In genomic region chr7:100400656-100401055, GRCh38 we compare ENCODE assay signal across 1 cellular context.
TF ChIP-seq lines count a peak whose summit lies in the region.

No MANE protein-coding gene starts in this region.

TF ChIP-seq in WTC11, 78 proteins besides CTCF, POLR2A, EP300 and RAD21 (continued from another document):
- no peak for TF ChIP-seq STAT6 (CRISPR knock-in tag; conservative IDR thresholded peaks at IDR 0.05; ENCODE audit: low read depth)
- TF ChIP-seq, protein P1, sequence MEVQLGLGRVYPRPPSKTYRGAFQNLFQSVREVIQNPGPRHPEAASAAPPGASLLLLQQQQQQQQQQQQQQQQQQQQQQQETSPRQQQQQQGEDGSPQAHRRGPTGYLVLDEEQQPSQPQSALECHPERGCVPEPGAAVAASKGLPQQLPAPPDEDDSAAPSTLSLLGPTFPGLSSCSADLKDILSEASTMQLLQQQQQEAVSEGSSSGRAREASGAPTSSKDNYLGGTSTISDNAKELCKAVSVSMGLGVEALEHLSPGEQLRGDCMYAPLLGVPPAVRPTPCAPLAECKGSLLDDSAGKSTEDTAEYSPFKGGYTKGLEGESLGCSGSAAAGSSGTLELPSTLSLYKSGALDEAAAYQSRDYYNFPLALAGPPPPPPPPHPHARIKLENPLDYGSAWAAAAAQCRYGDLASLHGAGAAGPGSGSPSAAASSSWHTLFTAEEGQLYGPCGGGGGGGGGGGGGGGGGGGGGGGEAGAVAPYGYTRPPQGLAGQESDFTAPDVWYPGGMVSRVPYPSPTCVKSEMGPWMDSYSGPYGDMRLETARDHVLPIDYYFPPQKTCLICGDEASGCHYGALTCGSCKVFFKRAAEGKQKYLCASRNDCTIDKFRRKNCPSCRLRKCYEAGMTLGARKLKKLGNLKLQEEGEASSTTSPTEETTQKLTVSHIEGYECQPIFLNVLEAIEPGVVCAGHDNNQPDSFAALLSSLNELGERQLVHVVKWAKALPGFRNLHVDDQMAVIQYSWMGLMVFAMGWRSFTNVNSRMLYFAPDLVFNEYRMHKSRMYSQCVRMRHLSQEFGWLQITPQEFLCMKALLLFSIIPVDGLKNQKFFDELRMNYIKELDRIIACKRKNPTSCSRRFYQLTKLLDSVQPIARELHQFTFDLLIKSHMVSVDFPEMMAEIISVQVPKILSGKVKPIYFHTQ (CRISPR knock-in tag; IDR thresholded peaks at IDR 0.05): no peak
- TF ChIP-seq ZNF219 (CRISPR knock-in tag; IDR thresholded peaks at IDR 0.05; ENCODE audit: borderline replicate concordance): no peak
- TF ChIP-seq PRDM15 (CRISPR knock-in tag; IDR thresholded peaks at IDR 0.05): no peak
- TF ChIP-seq, protein P2, sequence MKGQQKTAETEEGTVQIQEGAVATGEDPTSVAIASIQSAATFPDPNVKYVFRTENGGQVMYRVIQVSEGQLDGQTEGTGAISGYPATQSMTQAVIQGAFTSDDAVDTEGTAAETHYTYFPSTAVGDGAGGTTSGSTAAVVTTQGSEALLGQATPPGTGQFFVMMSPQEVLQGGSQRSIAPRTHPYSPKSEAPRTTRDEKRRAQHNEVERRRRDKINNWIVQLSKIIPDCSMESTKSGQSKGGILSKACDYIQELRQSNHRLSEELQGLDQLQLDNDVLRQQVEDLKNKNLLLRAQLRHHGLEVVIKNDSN (CRISPR knock-in tag; IDR thresholded peaks at IDR 0.05): no peak
- no peak for TF ChIP-seq RELA (CRISPR knock-in tag; IDR thresholded peaks at IDR 0.05; ENCODE audit: borderline replicate concordance)
- TF ChIP-seq CREM (CRISPR knock-in tag; IDR thresholded peaks at IDR 0.05): no peak
- no peak for TF ChIP-seq GTF2I (CRISPR knock-in tag; conservative IDR thresholded peaks at IDR 0.05)
